ENCODE assay signal across 1 cellular context in the genomic region with DNA sequence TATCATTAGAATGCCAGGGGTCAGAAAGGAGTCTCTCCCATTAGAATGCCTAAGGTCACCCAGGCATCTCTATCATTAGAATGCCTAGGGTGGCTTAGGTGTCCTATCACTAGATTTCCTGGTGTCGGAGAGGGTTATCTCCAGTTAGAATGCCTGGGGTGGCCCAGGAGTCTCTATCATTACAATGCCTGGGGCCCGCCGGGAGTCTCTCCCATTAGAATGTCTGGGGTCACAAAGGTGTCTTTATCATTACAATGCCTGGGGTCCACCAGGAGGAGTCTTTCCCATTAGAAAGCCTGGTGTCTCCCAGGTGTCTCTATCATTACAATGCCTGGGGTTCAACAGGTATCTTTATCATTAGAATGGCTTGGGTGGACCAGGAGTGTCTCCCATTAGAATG.
TF ChIP-seq lines count a peak whose summit lies in the region.

No MANE protein-coding gene starts in this region.

TF ChIP-seq in GM23338, 12 proteins besides CTCF, POLR2A, EP300 and RAD21 (continued from another document):
- TF ChIP-seq, protein P1, sequence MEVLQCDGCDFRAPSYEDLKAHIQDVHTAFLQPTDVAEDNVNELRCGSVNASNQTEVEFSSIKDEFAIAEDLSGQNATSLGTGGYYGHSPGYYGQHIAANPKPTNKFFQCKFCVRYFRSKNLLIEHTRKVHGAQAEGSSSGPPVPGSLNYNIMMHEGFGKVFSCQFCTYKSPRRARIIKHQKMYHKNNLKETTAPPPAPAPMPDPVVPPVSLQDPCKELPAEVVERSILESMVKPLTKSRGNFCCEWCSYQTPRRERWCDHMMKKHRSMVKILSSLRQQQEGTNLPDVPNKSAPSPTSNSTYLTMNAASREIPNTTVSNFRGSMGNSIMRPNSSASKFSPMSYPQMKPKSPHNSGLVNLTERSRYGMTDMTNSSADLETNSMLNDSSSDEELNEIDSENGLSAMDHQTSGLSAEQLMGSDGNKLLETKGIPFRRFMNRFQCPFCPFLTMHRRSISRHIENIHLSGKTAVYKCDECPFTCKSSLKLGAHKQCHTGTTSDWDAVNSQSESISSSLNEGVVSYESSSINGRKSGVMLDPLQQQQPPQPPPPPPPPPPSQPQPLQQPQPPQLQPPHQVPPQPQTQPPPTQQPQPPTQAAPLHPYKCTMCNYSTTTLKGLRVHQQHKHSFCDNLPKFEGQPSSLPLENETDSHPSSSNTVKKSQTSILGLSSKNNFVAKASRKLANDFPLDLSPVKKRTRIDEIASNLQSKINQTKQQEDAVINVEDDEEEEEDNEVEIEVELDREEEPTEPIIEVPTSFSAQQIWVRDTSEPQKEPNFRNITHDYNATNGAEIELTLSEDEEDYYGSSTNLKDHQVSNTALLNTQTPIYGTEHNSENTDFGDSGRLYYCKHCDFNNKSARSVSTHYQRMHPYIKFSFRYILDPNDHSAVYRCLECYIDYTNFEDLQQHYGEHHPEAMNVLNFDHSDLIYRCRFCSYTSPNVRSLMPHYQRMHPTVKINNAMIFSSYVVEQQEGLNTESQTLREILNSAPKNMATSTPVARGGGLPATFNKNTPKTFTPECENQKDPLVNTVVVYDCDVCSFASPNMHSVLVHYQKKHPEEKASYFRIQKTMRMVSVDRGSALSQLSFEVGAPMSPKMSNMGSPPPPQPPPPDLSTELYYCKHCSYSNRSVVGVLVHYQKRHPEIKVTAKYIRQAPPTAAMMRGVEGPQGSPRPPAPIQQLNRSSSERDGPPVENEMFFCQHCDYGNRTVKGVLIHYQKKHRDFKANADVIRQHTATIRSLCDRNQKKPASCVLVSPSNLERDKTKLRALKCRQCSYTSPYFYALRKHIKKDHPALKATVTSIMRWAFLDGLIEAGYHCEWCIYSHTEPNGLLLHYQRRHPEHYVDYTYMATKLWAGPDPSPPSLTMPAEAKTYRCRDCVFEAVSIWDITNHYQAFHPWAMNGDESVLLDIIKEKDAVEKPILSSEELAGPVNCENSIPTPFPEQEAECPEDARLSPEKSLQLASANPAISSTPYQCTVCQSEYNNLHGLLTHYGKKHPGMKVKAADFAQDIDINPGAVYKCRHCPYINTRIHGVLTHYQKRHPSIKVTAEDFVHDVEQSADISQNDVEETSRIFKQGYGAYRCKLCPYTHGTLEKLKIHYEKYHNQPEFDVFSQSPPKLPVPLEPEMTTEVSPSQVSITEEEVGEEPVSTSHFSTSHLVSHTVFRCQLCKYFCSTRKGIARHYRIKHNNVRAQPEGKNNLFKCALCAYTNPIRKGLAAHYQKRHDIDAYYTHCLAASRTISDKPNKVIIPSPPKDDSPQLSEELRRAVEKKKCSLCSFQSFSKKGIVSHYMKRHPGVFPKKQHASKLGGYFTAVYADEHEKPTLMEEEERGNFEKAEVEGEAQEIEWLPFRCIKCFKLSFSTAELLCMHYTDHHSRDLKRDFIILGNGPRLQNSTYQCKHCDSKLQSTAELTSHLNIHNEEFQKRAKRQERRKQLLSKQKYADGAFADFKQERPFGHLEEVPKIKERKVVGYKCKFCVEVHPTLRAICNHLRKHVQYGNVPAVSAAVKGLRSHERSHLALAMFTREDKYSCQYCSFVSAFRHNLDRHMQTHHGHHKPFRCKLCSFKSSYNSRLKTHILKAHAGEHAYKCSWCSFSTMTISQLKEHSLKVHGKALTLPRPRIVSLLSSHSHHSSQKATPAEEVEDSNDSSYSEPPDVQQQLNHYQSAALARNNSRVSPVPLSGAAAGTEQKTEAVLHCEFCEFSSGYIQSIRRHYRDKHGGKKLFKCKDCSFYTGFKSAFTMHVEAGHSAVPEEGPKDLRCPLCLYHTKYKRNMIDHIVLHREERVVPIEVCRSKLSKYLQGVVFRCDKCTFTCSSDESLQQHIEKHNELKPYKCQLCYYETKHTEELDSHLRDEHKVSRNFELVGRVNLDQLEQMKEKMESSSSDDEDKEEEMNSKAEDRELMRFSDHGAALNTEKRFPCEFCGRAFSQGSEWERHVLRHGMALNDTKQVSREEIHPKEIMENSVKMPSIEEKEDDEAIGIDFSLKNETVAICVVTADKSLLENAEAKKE (CRISPR knock-in tag; IDR thresholded peaks at IDR 0.05), result no peak
- no peak for TF ChIP-seq NANOG (IDR thresholded peaks at IDR 0.05; ENCODE audit: borderline replicate concordance)
- TF ChIP-seq JUNB (IDR thresholded peaks at IDR 0.05; ENCODE audit: unreplicated experiment), result no peak
- TF ChIP-seq, protein P2, sequence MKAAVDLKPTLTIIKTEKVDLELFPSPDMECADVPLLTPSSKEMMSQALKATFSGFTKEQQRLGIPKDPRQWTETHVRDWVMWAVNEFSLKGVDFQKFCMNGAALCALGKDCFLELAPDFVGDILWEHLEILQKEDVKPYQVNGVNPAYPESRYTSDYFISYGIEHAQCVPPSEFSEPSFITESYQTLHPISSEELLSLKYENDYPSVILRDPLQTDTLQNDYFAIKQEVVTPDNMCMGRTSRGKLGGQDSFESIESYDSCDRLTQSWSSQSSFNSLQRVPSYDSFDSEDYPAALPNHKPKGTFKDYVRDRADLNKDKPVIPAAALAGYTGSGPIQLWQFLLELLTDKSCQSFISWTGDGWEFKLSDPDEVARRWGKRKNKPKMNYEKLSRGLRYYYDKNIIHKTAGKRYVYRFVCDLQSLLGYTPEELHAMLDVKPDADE (IDR thresholded peaks at IDR 0.05), result no peak
- no peak for TF ChIP-seq STAT1 (IDR thresholded peaks at IDR 0.05; ENCODE audit: unreplicated experiment)
- no peak for TF ChIP-seq ZNF114 (CRISPR knock-in tag; IDR thresholded peaks at IDR 0.05)
- TF ChIP-seq EZH2phosphoT487 (IDR thresholded peaks at IDR 0.05; ENCODE audit: unreplicated experiment), result no peak
- TF ChIP-seq ZNF331 (CRISPR knock-in tag; IDR thresholded peaks at IDR 0.05; ENCODE audit: low read depth), result no peak
- no peak for TF ChIP-seq CREB1 (CRISPR knock-in tag; IDR thresholded peaks at IDR 0.05; ENCODE audit: low read depth)
- TF ChIP-seq, protein P3, sequence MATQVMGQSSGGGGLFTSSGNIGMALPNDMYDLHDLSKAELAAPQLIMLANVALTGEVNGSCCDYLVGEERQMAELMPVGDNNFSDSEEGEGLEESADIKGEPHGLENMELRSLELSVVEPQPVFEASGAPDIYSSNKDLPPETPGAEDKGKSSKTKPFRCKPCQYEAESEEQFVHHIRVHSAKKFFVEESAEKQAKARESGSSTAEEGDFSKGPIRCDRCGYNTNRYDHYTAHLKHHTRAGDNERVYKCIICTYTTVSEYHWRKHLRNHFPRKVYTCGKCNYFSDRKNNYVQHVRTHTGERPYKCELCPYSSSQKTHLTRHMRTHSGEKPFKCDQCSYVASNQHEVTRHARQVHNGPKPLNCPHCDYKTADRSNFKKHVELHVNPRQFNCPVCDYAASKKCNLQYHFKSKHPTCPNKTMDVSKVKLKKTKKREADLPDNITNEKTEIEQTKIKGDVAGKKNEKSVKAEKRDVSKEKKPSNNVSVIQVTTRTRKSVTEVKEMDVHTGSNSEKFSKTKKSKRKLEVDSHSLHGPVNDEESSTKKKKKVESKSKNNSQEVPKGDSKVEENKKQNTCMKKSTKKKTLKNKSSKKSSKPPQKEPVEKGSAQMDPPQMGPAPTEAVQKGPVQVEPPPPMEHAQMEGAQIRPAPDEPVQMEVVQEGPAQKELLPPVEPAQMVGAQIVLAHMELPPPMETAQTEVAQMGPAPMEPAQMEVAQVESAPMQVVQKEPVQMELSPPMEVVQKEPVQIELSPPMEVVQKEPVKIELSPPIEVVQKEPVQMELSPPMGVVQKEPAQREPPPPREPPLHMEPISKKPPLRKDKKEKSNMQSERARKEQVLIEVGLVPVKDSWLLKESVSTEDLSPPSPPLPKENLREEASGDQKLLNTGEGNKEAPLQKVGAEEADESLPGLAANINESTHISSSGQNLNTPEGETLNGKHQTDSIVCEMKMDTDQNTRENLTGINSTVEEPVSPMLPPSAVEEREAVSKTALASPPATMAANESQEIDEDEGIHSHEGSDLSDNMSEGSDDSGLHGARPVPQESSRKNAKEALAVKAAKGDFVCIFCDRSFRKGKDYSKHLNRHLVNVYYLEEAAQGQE (IDR thresholded peaks at IDR 0.05; ENCODE audit: unreplicated experiment), result no peak
- no peak for TF ChIP-seq EZH2 (IDR thresholded peaks at IDR 0.05; ENCODE audit: low read depth, unreplicated experiment)
TF ChIP-seq in GM23338: peak in this region for 0.
